13 cellular contexts compared by ENCODE assay signal in the genomic region with DNA sequence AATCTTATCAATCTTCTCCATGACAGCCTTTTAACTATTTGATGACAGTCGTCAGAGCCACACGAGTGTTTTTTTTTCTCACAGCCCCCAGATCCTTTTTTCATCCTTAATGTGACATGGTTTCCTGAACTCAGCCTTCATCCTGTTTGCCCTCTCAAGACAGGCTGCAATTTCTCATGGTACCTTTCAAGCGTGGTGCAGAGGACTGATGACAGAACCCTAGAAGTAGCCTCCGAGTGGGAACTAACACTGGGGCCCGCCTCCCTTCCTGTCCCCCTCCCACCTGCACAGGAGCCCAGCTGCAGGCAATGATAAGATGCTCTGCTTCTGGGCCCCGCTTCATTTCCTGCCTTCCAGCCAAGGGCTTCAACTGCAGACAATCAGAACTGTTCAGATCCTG.
DNase-seq lines count a peak whose midpoint lies in the region; ATAC-seq, FAIRE-seq and TF ChIP-seq lines count a peak whose summit lies in the region.
"Had no signal": no experiment of that assay in that cellular context is flagged by ENCODE, and none has a peak within 500 bp of the region (broad histone marks: within the 10 kb centered on the region; RNA-seq: fewer than 3 reads in every experiment).

No MANE protein-coding gene starts in this region.

- no peaks in the 10 kb centered on the region for H3K9me3 ChIP-seq in GM12878 (replicated peaks; ENCODE audit: control insufficient read depth, insufficient read depth, low read length)
- H3K9me3 ChIP-seq in smooth muscle cell (replicated peaks; ENCODE audit: low read depth) = no peaks in the 10 kb centered on the region
- H3K9me3 ChIP-seq: HAP-1, lower lobe of right lung, SK-N-SH had no signal

- H3K27ac ChIP-seq in GM12878 (ENCODE audit: control insufficient read depth, insufficient read depth) = no peak overlapping the region
- no peak overlapping the region for H3K27ac ChIP-seq in smooth muscle cell (ENCODE audit: low read depth)
- H3K27ac ChIP-seq: C4-2B, lower lobe of right lung had no signal

- no peaks in the 10 kb centered on the region for H3K27me3 Mint-ChIP-seq in IgD-negative memory B cell
- no peaks in the 10 kb centered on the region for H3K27me3 Mint-ChIP-seq in activated CD4-positive, alpha-beta T cell treated with anti-CD3 and anti-CD28 coated beads, Interleukin-2, amount 10 ng/mL, durations not matched to agents 7 days and 5 days

- H3K36me3 Mint-ChIP-seq in IgD-negative memory B cell = no peaks in the 10 kb centered on the region
- H3K36me3 Mint-ChIP-seq in activated CD4-positive, alpha-beta T cell treated with anti-CD3 and anti-CD28 coated beads, Interleukin-2, amount 10 ng/mL, durations not matched to agents 7 days and 5 days (ENCODE audit: low read depth) = no peaks in the 10 kb centered on the region

- no peaks in the 10 kb centered on the region for H3K36me3 ChIP-seq in GM12878 (ENCODE audit: control insufficient read depth in 2 of 2, insufficient read depth in 2 of 2, low read length in 1 of 2)
- H3K36me3 ChIP-seq in smooth muscle cell (ENCODE audit: low read depth) = no peaks in the 10 kb centered on the region
- H3K36me3 ChIP-seq: HAP-1, lower lobe of right lung had no signal

- ATAC-seq in GM12878 = peak; percentile 31

- no peak for TF ChIP-seq RAD21 in GM12878 (IDR thresholded peaks at IDR 0.05; ENCODE audit: insufficient read depth, low read depth, low read length)

- H3K9me3 Mint-ChIP-seq in IgD-negative memory B cell = no peaks in the 10 kb centered on the region
- peaks cover 9% of the 10 kb centered on the region for H3K9me3 Mint-ChIP-seq in activated CD4-positive, alpha-beta T cell treated with anti-CD3 and anti-CD28 coated beads, Interleukin-2, amount 10 ng/mL, durations not matched to agents 7 days and 5 days

- H3K4me3 Mint-ChIP-seq in IgD-negative memory B cell = peak overlapping the region in 3 of 4 donors; percentile 13 to 76 (median 67)
- peak overlapping the region; percentile 1 for H3K4me3 Mint-ChIP-seq in activated CD4-positive, alpha-beta T cell treated with anti-CD3 and anti-CD28 coated beads, Interleukin-2, amount 10 ng/mL, durations not matched to agents 7 days and 5 days

- H2AFZ ChIP-seq in GM12878 (ENCODE audit: control insufficient read depth, low read depth, low read length) (no peak overlapping the region), smooth muscle cell (ENCODE audit: low read depth) (no peak overlapping the region)

- no peak for TF ChIP-seq EP300 in GM12878 (IDR thresholded peaks at IDR 0.05; ENCODE audit: borderline replicate concordance in 1 of 2, control insufficient read depth in 1 of 2, low read depth in 2 of 2, low read length in 2 of 2)

- SMC1A ChIA-PET in GM12878 (lab: Charles Lee; ENCODE audit: uncharacterized antibody, unreplicated experiment) = no interaction called here

- H3K79me2 ChIP-seq in GM12878 (ENCODE audit: control insufficient read depth, insufficient read depth, low read length) (no peaks in the 10 kb centered on the region), smooth muscle cell (ENCODE audit: low read depth) (no peaks in the 10 kb centered on the region)

- CTCF ChIA-PET in activated CD4-positive, alpha-beta T cell treated with anti-CD3 and anti-CD28 coated beads, Interleukin-2, amount 10 ng/mL, durations not matched to agents 7 days and 5 days (lab: Charles Lee) = no interaction called here
- CTCF ChIA-PET in GM12878 (lab: Yijun Ruan, JAX) = interaction anchor here (1.2 kb wide), 1 partner anchor 9 kb away, joined by 3 read pairs; no protein-coding TSS in a partner anchor

- H3K27me3 ChIP-seq in GM12878 (replicated peaks in 1 of 2; ENCODE audit: control insufficient read depth in 2 of 2, insufficient read depth in 2 of 2, low read length in 1 of 2) (no peaks in the 10 kb centered on the region), smooth muscle cell (ENCODE audit: low read depth) (peaks cover 4% of the 10 kb centered on the region)

- no peak for TF ChIP-seq POLR2A in GM12878 (IDR thresholded peaks at IDR 0.05; ENCODE audit: low read depth, low read length)

- H3K4me3 ChIP-seq in GM12878 (no peak overlapping the region), smooth muscle cell (no peak overlapping the region)
- H3K4me3 ChIP-seq: HAP-1, lower lobe of right lung had no signal

- DNase-seq in activated CD4-positive, alpha-beta T cell treated with anti-CD3 and anti-CD28 coated beads, Interleukin-2, amount 10 ng/mL, durations not matched to agents 7 days and 5 days = peak; percentile 55
- DNase-seq in GM12878 (ENCODE audit: low read depth, low spot score) (no peak), NCI-H2081 (lab: John Stamatoyannopoulos, UW) (no peak), HCEC 1CT (no peak), smooth muscle cell (lab: John Stamatoyannopoulos, UW; ENCODE audit: unreplicated experiment) (no peak), frontal cortex (ENCODE audit: low spot score in 2 of 2) (no peak)
- DNase-seq in stimulated activated CD4-positive, alpha-beta T cell treated with anti-CD3 and anti-CD28 coated beads, Interleukin-4, amount 100 ng/mL, for 24 hours = peak; percentile 28
- DNase-seq: lower lobe of right lung, NCI-H2171 treated with DMSO at 0.1 percent for 48 hours, SK-N-SH had no signal

- no peak overlapping the region for H3K9ac ChIP-seq in GM12878 (ENCODE audit: control insufficient read depth, insufficient read depth, low read length)
- H3K9ac ChIP-seq in smooth muscle cell (ENCODE audit: low read depth) = no peak overlapping the region
- H3K9ac ChIP-seq: SK-N-SH had no signal

- H3K4me1 Mint-ChIP-seq in IgD-negative memory B cell = peaks cover 34 to 57% (median 46%) of the 10 kb centered on the region in 3 donors
- peaks cover 64% of the 10 kb centered on the region for H3K4me1 Mint-ChIP-seq in activated CD4-positive, alpha-beta T cell treated with anti-CD3 and anti-CD28 coated beads, Interleukin-2, amount 10 ng/mL, durations not matched to agents 7 days and 5 days

- in situ Hi-C loops in GM12878 (cut with MboI) = no loop called here

- peak overlapping the region; percentile 22 to 87 (median 67) for H3K27ac Mint-ChIP-seq in IgD-negative memory B cell
- H3K27ac Mint-ChIP-seq in activated CD4-positive, alpha-beta T cell treated with anti-CD3 and anti-CD28 coated beads, Interleukin-2, amount 10 ng/mL, durations not matched to agents 7 days and 5 days = peak overlapping the region; percentile 77

- POLR2A ChIA-PET in activated CD4-positive, alpha-beta T cell treated with anti-CD3 and anti-CD28 coated beads, Interleukin-2, amount 10 ng/mL, durations not matched to agents 7 days and 5 days (lab: Charles Lee) = no interaction called here
- POLR2A ChIA-PET in GM12878 (lab: Charles Lee) = no interaction called here

- BruUV-seq in GM12878 (replicated peaks; lab: Mats Ljungman, UMichigan) = no TSS peak

- no peak overlapping the region for H3K4me2 ChIP-seq in GM12878 (ENCODE audit: control insufficient read depth, insufficient read depth)
- H3K4me2 ChIP-seq in smooth muscle cell = no peak overlapping the region
- H3K4me2 ChIP-seq: SK-N-SH had no signal

- RAD21 ChIA-PET in GM12878 (lab: Charles Lee; ENCODE audit: unreplicated experiment) = no interaction called here

- H3F3A ChIP-seq in smooth muscle cell (ENCODE audit: low read depth) = no peaks in the 10 kb centered on the region

- TF ChIP-seq CTCF in GM12878 (IDR thresholded peaks at IDR 0.05 in 2 of 3, conservative IDR thresholded peaks at IDR 0.05 in 1 of 3; ENCODE audit: control insufficient read depth in 2 of 3, extremely low read depth in 1 of 3, insufficient read depth in 1 of 3, low read depth in 3 of 3, low read length in 3 of 3) = no peak
- no peak for TF ChIP-seq CTCF in smooth muscle cell (IDR thresholded peaks at IDR 0.05; ENCODE audit: borderline replicate concordance, insufficient read depth, poor library complexity, severe bottlenecking)

- H3K4me1 ChIP-seq in GM12878 (ENCODE audit: control insufficient read depth, insufficient read depth, low read length) = no peaks in the 10 kb centered on the region
- H3K4me1 ChIP-seq in smooth muscle cell (ENCODE audit: low read depth) = no peaks in the 10 kb centered on the region
- H3K4me1 ChIP-seq: HAP-1, lower lobe of right lung had no signal

- 7% methylated on average over 6 of the region's 6 CpGs for WGBS in GM12878 (ENCODE audit: insufficient coverage, insufficient replicate concordance, low lambda C conversion rate, missing lambda C conversion rate)
- 50% methylated on average over 6 of the region's 6 CpGs for WGBS in smooth muscle cell (ENCODE audit: low lambda C conversion rate)

- FAIRE-seq in GM12878 (lab: Jason Lieb, UNC) = no peak
- no peak for FAIRE-seq in frontal cortex (lab: Jason Lieb, UNC)

- intact Hi-C loops in GM12878 (cut with micrococcal nuclease; ENCODE audit: unreplicated experiment) = no loop called here

- H4K20me1 ChIP-seq in GM12878 (ENCODE audit: control insufficient read depth, insufficient read depth) (no peaks in the 10 kb centered on the region), smooth muscle cell (ENCODE audit: low read depth) (no peaks in the 10 kb centered on the region)

TF ChIP-seq in GM12878, 131 proteins besides CTCF, POLR2A, EP300 and RAD21:
- TF ChIP-seq STAT3 (IDR thresholded peaks at IDR 0.05; ENCODE audit: low read depth, low read length) (no peak), PAX8 (IDR thresholded peaks at IDR 0.05) (no peak), SMAD1 (IDR thresholded peaks at IDR 0.05; ENCODE audit: low read depth, partially characterized antibody) (no peak), ETV6 (conservative IDR thresholded peaks at IDR 0.05 in 1 of 2, IDR thresholded peaks at IDR 0.05 in 1 of 2; ENCODE audit: borderline replicate concordance in 1 of 2, low read depth in 1 of 2) (no peak), HDAC6 (IDR thresholded peaks at IDR 0.05; ENCODE audit: unreplicated experiment) (no peak), EED (IDR thresholded peaks at IDR 0.05; ENCODE audit: low read depth) (no peak), MEF2A (IDR thresholded peaks at IDR 0.05; ENCODE audit: insufficient read depth, low read depth, low read length) (no peak), RAD51 (IDR thresholded peaks at IDR 0.05) (no peak)
- TF ChIP-seq, protein P1, sequence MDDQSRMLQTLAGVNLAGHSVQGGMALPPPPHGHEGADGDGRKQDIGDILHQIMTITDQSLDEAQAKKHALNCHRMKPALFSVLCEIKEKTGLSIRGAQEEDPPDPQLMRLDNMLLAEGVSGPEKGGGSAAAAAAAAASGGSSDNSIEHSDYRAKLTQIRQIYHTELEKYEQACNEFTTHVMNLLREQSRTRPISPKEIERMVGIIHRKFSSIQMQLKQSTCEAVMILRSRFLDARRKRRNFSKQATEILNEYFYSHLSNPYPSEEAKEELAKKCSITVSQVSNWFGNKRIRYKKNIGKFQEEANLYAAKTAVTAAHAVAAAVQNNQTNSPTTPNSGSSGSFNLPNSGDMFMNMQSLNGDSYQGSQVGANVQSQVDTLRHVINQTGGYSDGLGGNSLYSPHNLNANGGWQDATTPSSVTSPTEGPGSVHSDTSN (IDR thresholded peaks at IDR 0.05; ENCODE audit: insufficient replicate concordance, low read depth, low read length) = no peak
TF ChIP-seq in GM12878: peak in this region for 0.

Comparison
In these comparisons a context has a peak if more than half of its experiments do, and no peak if none do; other contexts are left out.
1. DNase-seq: peak in activated CD4-positive, alpha-beta T cell treated with anti-CD3 and anti-CD28 coated beads, Interleukin-2, amount 10 ng/mL, durations not matched to agents 7 days and 5 days (single experiment) and stimulated activated CD4-positive, alpha-beta T cell treated with anti-CD3 and anti-CD28 coated beads, Interleukin-4, amount 100 ng/mL, for 24 hours (single experiment); none in GM12878 (single experiment), NCI-H2081 (0 of 2), HCEC 1CT (single experiment), smooth muscle cell (single experiment) and frontal cortex (0 of 2).